In genomic region chr7:116953727-116954442, GRCh38 we compare ENCODE assay signal across 8 cellular contexts. TPM values are rescaled to one million over a fixed set of nuclear protein-coding genes. Genes with fewer than 3 reads are reported as not detected.
DNase-seq lines count a peak whose midpoint lies in the region; ATAC-seq and TF ChIP-seq lines count a peak whose summit lies in the region.

No MANE protein-coding gene starts in this region.

- in situ Hi-C loops in KBM-7 (cut with MboI; ENCODE audit: low pct_unique_long_range_greater_than_20kb, low sequenced_read_pairs) = no loop called here
- in situ Hi-C loops in SK-MEL-5 (cut with HindIII; ENCODE audit: low pct_unique_long_range_greater_than_20kb, low sequenced_read_pairs) = no loop called here
- in situ Hi-C loops in astrocyte of the spinal cord (cut with HindIII; ENCODE audit: low sequenced_read_pairs) = no loop called here

- DNase-seq in GF-D8 (lab: John Stamatoyannopoulos, UW) = peak; percentile 48
- DNase-seq in KBM-7 = peak; percentile 74
- peak; percentile 86 for DNase-seq in SK-MEL-5 (ENCODE audit: low read depth, low spot score)
- DNase-seq in astrocyte of the spinal cord (ENCODE audit: low read depth, low spot score) = peak; percentile 85
- peak; percentile 67 for DNase-seq in hepatic stellate cell (ENCODE audit: low spot score)
- peak; percentile 65 for DNase-seq in putamen (ENCODE audit: low spot score)
- DNase-seq in cortex of kidney (lab: John Stamatoyannopoulos, UW) = no peak

- peak overlapping the region; percentile 69 for H3K4me3 ChIP-seq in astrocyte of the spinal cord (ENCODE audit: low read depth, low read length)

- ATAC-seq in GM21619 (IDR thresholded peaks at IDR 0.05; ENCODE audit: unreplicated experiment) = peak; percentile 32

- TF ChIP-seq CTCF in astrocyte of the spinal cord (IDR thresholded peaks at IDR 0.05; ENCODE audit: low read depth, low read length) = no peak

RNA-seq across cellular contexts. Expression of gene ST7, which starts 0.6 kb away (rescaled TPM):
- 92.5 and 97.3 TPM in 2 replicates for total RNA-seq in SK-MEL-5 (2014; rRNA removed; shearing (Covaris generic))
- polyA plus RNA-seq in SK-MEL-5 (2015; cell fraction: cytosol; rRNA removed) = 85.1 and 100 TPM in 2 replicates
- polyA plus RNA-seq in SK-MEL-5 (2015; cell fraction: nucleus; rRNA removed) = 81.5 and 86.9 TPM in 2 replicates
